Comparison of ENCODE assay signal across 14 cellular contexts in the genomic region with DNA sequence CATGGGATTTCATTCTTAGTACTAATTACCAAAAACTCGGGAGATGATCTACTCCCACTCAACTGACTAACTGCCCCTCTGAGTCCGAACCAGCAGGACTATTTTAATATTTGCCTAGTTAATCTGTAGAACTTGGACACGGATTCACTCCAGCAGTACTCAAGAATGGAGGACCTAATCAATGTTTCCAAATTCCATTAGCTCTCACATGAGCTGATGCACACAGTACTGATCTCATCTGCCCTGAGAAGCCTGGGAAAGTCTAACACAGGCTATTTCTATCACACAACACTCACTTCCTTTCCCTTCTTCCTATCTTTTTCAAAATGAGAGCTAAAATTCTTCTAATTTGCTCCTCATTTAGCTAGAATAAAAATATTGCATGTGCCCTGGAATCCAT.
DNase-seq lines count a peak whose midpoint lies in the region; ATAC-seq and TF ChIP-seq lines count a peak whose summit lies in the region.
"Had no signal": no experiment of that assay in that cellular context is flagged by ENCODE, and none has a peak within 500 bp of the region (broad histone marks: within the 10 kb centered on the region; RNA-seq: fewer than 3 reads in every experiment).

No MANE protein-coding gene starts in this region.

- peaks cover 6% of the 10 kb centered on the region for H3K9me3 Mint-ChIP-seq in mesothelial cell of epicardium
- H3K9me3 Mint-ChIP-seq: activated T-helper 17 cell treated with anti-CD3 and anti-CD28 coated beads, Interleukin-2, amount 50 U/mL, for 72 hours had no signal

- H3K4me3 ChIP-seq in fibroblast of the aortic adventitia (ENCODE audit: low read depth, low read length) = no peak overlapping the region
- H3K4me3 ChIP-seq in aorta (ENCODE audit: low read length in 2 of 2) = no peak overlapping the region
- no peak overlapping the region for H3K4me3 ChIP-seq in gastroesophageal sphincter
- no peak overlapping the region for H3K4me3 ChIP-seq in SK-N-SH (ENCODE audit: low read depth in 2 of 2, low read length in 1 of 2)
- H3K4me3 ChIP-seq: A549, body of pancreas had no signal

- H3K4me1 ChIP-seq in aorta (ENCODE audit: control insufficient read depth in 1 of 2, insufficient read depth in 2 of 2, low read length in 2 of 2) = peaks cover 0 to 3% of the 10 kb centered on the region in 2 donors
- peaks cover 0 to 28% (median 2%) of the 10 kb centered on the region in 3 donors for H3K4me1 ChIP-seq in gastroesophageal sphincter
- no peaks in the 10 kb centered on the region; a peak in 1 of 4 replicates for H3K4me1 ChIP-seq in SK-N-SH (ENCODE audit: control insufficient read depth in 1 of 2, insufficient read depth in 2 of 2, low read depth in 1 of 2, low read length in 1 of 2)

- peaks cover 10% of the 10 kb centered on the region for H3K4me1 Mint-ChIP-seq in mesothelial cell of epicardium

- H3K79me2 ChIP-seq in SK-N-SH (ENCODE audit: insufficient read depth) = peaks cover 15% of the 10 kb centered on the region; the same call in 1 of the 2 replicates

- no peaks in the 10 kb centered on the region for H3K9me2 ChIP-seq in SK-N-SH

- no peaks in the 10 kb centered on the region for H3K36me3 ChIP-seq in aorta (ENCODE audit: control insufficient read depth in 1 of 2, insufficient read depth in 2 of 2, low read length in 1 of 2)
- no peaks in the 10 kb centered on the region for H3K36me3 ChIP-seq in gastroesophageal sphincter
- H3K36me3 ChIP-seq in SK-N-SH (replicated peaks in 1 of 2; ENCODE audit: control insufficient read depth in 1 of 2, insufficient read depth in 2 of 2, low read length in 1 of 2) = peaks cover 0 to 5% of the 10 kb centered on the region in 2 experiments

- WGBS in aorta, 2 donors = 50 to 65% methylated on average over 3 of the region's 3 CpGs
- WGBS in gastroesophageal sphincter (ENCODE audit: low coverage in 1 of 2), 2 donors = 48 to 67% methylated on average over 3 of the region's 3 CpGs
- 91% methylated on average over 3 of the region's 3 CpGs for WGBS in SK-N-SH (ENCODE audit: low lambda C conversion rate)

- CTCF ChIA-PET in SK-N-SH (lab: Yijun Ruan, JAX) = interaction anchor here (0.5 to 3.2 kb wide), 4 partner anchors 8 to 300 kb away, joined by 3 to 18 read pairs (median 4); partner anchors contain the start of gene SGMS1

- H3F3A ChIP-seq in SK-N-SH (replicated peaks; ENCODE audit: insufficient read depth) = no peaks in the 10 kb centered on the region

- H2AFZ ChIP-seq in SK-N-SH (ENCODE audit: low read depth) = no peak overlapping the region

- H3K4me2 ChIP-seq in SK-N-SH = no peak overlapping the region
- H3K4me2 ChIP-seq: A549 had no signal

- ATAC-seq in Right ventricle myocardium superior (ENCODE audit: poor library complexity) (peak; percentile 52), aorta (ENCODE audit: low FRiP score) (peak; percentile 76), gastroesophageal sphincter (no peak)
- ATAC-seq: A549; activated T-helper 17 cell treated with anti-CD3 and anti-CD28 coated beads, Interleukin-2, amount 50 U/mL, for 72 hours; body of pancreas; naive thymus-derived CD4-positive, alpha-beta T cell had no signal

- DNase-seq in Right ventricle myocardium superior = no peak
- DNase-seq in cardiac septum (ENCODE audit: low spot score) = no peak
- DNase-seq in fibroblast of the aortic adventitia (ENCODE audit: low read depth) = peak; percentile 51
- DNase-seq in mesothelial cell of epicardium (ENCODE audit: low spot score in 2 of 2, unreplicated experiment in 2 of 2) = no peak
- DNase-seq in aorta = no peak
- no peak for DNase-seq in activated gamma-delta T cell treated with Interleukin-2 at 50 U/mL for 16 hours
- DNase-seq in SK-N-SH = no peak
- DNase-seq: activated CD4-positive, alpha-beta T cell treated with anti-CD3 and anti-CD28 coated beads for 1 hour; body of pancreas; naive thymus-derived CD4-positive, alpha-beta T cell; small intestine had no signal

- H3K27me3 Mint-ChIP-seq in mesothelial cell of epicardium (ENCODE audit: low read depth) = no peaks in the 10 kb centered on the region
- H3K27me3 Mint-ChIP-seq: activated T-helper 17 cell treated with anti-CD3 and anti-CD28 coated beads, Interleukin-2, amount 50 U/mL, for 72 hours; naive thymus-derived CD4-positive, alpha-beta T cell had no signal

- H3K9ac ChIP-seq in SK-N-SH = no peak overlapping the region

- TF ChIP-seq EP300 in gastroesophageal sphincter (IDR thresholded peaks at IDR 0.05) (no peak), SK-N-SH (IDR thresholded peaks at IDR 0.05; ENCODE audit: borderline replicate concordance in 1 of 2, low read depth in 1 of 2, low read length in 1 of 2) (no peak)

- intact Hi-C loops in Right ventricle myocardium superior (cut with DNase I) = no loop called here
- intact Hi-C loops in cardiac septum (cut with DNase I) = no loop called here
- intact Hi-C loops in aorta (cut with DNase I) = no loop called here

- H3K27ac Mint-ChIP-seq in mesothelial cell of epicardium = peak overlapping the region; percentile 40
- H3K27ac Mint-ChIP-seq: activated T-helper 17 cell treated with anti-CD3 and anti-CD28 coated beads, Interleukin-2, amount 50 U/mL, for 72 hours had no signal

- no peak overlapping the region for H3K4me3 Mint-ChIP-seq in mesothelial cell of epicardium
- H3K4me3 Mint-ChIP-seq: activated T-helper 17 cell treated with anti-CD3 and anti-CD28 coated beads, Interleukin-2, amount 50 U/mL, for 72 hours; naive thymus-derived CD4-positive, alpha-beta T cell had no signal

- TF ChIP-seq CTCF in fibroblast of the aortic adventitia (IDR thresholded peaks at IDR 0.05; ENCODE audit: insufficient read depth, low read length) (no peak), mesothelial cell of epicardium (IDR thresholded peaks at IDR 0.05; ENCODE audit: unreplicated experiment) (no peak), gastroesophageal sphincter (IDR thresholded peaks at IDR 0.05) (no peak), SK-N-SH (IDR thresholded peaks at IDR 0.05) (no peak)

- POLR2A ChIA-PET in SK-N-SH (lab: Yijun Ruan, JAX) = no interaction called here

- no peak for TF ChIP-seq POLR2A in gastroesophageal sphincter (IDR thresholded peaks at IDR 0.05)

- no peaks in the 10 kb centered on the region for H4K20me1 ChIP-seq in SK-N-SH (ENCODE audit: insufficient read depth)

- no peak for TF ChIP-seq RAD21 in SK-N-SH (IDR thresholded peaks at IDR 0.05; ENCODE audit: low read length)

- no peaks in the 10 kb centered on the region for H3K36me3 Mint-ChIP-seq in mesothelial cell of epicardium

- H3K9me3 ChIP-seq in aorta (ENCODE audit: control insufficient read depth, low read length) = no peaks in the 10 kb centered on the region
- H3K9me3 ChIP-seq in gastroesophageal sphincter = no peaks in the 10 kb centered on the region
- 0 out of 2 replicates have a peak, but pooled peaks cover 4% of the 10 kb centered on the region for H3K9me3 ChIP-seq in SK-N-SH
- H3K9me3 ChIP-seq: A549, body of pancreas had no signal

- H3K27ac ChIP-seq in aorta (ENCODE audit: low read depth in 1 of 2, low read length in 2 of 2) (no peak overlapping the region), gastroesophageal sphincter (no peak overlapping the region), SK-N-SH (ENCODE audit: low read depth in 2 of 2, low read length in 1 of 2) (no peak overlapping the region)
- H3K27ac ChIP-seq: A549 had no signal

- H3K27me3 ChIP-seq in aorta (ENCODE audit: control insufficient read depth in 1 of 2, insufficient read depth in 2 of 2, low read length in 1 of 2) (no peaks in the 10 kb centered on the region), gastroesophageal sphincter (no peaks in the 10 kb centered on the region), SK-N-SH (ENCODE audit: insufficient read depth) (no peaks in the 10 kb centered on the region)
- H3K27me3 ChIP-seq: body of pancreas had no signal

TF ChIP-seq in SK-N-SH, 30 proteins besides CTCF, POLR2A, EP300 and RAD21 (continues in another document):
- no peak for TF ChIP-seq TAF1 (IDR thresholded peaks at IDR 0.05; ENCODE audit: borderline replicate concordance, low read depth, low read length)
- TF ChIP-seq SIN3A (IDR thresholded peaks at IDR 0.05; ENCODE audit: borderline replicate concordance, low read depth, low read length) = no peak
- no peak for TF ChIP-seq POLR2AphosphoS5 (IDR thresholded peaks at IDR 0.05; ENCODE audit: low read depth, low read length)
- TF ChIP-seq MXI1 (IDR thresholded peaks at IDR 0.05; ENCODE audit: low read depth, low read length) = no peak
- TF ChIP-seq NRF1 (IDR thresholded peaks at IDR 0.05; ENCODE audit: low read depth, low read length) = no peak
- no peak for TF ChIP-seq SMC3 (IDR thresholded peaks at IDR 0.05; ENCODE audit: low read depth, low read length)
- TF ChIP-seq ELF1 (IDR thresholded peaks at IDR 0.05) = no peak
- no peak for TF ChIP-seq TCF12 (IDR thresholded peaks at IDR 0.05)
- no peak for TF ChIP-seq REST (IDR thresholded peaks at IDR 0.05; ENCODE audit: low read depth, low read length)
- TF ChIP-seq RCOR1 (IDR thresholded peaks at IDR 0.05; ENCODE audit: low read length) = no peak
- TF ChIP-seq FOXM1 (IDR thresholded peaks at IDR 0.05; ENCODE audit: low read depth) = no peak
